Comparison of ENCODE assay signal across 1 cellular context in the genomic region with DNA sequence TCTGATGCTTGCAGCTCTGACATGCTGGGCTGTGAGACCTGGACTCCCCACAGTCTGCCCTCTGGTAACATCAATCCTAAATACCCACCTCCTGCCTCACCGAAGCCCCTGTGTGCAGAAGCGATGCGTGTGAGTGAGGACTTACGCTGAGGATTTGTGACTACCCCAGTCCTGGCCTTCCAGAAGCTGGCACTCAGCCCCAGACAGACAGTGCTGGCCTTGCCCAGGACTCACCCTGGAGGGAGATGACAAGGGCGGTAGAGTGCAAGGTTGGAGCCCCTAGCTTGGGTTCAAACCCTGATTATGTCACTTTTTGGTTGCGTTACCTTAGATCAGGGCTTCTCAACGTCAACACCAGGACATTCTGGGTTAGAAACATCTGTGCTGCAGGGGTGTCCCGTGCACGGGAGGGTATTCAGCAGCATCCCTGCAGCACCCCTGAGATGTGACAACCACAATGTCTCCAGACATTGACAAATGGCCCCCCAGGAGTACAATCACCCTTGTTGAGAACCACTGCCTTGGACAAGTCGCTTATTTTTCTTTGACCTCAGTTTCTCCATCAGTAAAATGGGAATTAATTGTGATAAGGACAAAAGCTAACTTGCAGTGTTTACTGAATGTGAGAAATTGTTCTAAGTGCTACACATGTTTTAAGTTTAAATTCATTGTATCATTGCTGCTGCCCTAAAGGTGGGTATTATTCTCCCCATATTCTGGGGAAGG.
TF ChIP-seq lines count a peak whose summit lies in the region.

No MANE protein-coding gene starts in this region.

TF ChIP-seq in K562, 482 proteins besides CTCF, POLR2A, EP300 and RAD21:
- no peak for TF ChIP-seq ZNF12 (CRISPR knock-in tag; IDR thresholded peaks at IDR 0.05)
- peak; percentile 47 for TF ChIP-seq RBM25 (IDR thresholded peaks at IDR 0.05; ENCODE audit: low read depth, low read length, severe bottlenecking)
- TF ChIP-seq BCOR (IDR thresholded peaks at IDR 0.05), result 0 out of 2 replicates have a peak, but pooled peaks have one; percentile 17
- TF ChIP-seq KDM1A (IDR thresholded peaks at IDR 0.05), result peak in 1 of 2 experiments; percentile 36; a peak in 1 of 4 replicates
